Comparison of ENCODE assay signal across 26 cellular contexts in genomic region chr19:15104411-15104810, GRCh38. TPM values are rescaled to one million over a fixed set of nuclear protein-coding genes. Genes with fewer than 3 reads are reported as not detected.
DNase-seq lines count a peak whose midpoint lies in the region; ATAC-seq, FAIRE-seq and TF ChIP-seq lines count a peak whose summit lies in the region.
"Had no signal": no experiment of that assay in that cellular context is flagged by ENCODE, and none has a peak within 500 bp of the region (broad histone marks: within the 10 kb centered on the region; RNA-seq: fewer than 3 reads in every experiment).

No MANE protein-coding gene starts in this region.

- H3K36me3 ChIP-seq in HEK293 (ENCODE audit: control insufficient read depth in 2 of 2, insufficient read depth in 1 of 2, low read length in 2 of 2), result peaks cover 0 to 2% of the 10 kb centered on the region in 2 experiments; a peak in 1 of 3 replicates
- H3K36me3 ChIP-seq in osteoblast (ENCODE audit: insufficient read depth, low read length), result peaks cover 4% of the 10 kb centered on the region
- H3K36me3 ChIP-seq in GM23338 (ENCODE audit: insufficient read depth), result no peaks in the 10 kb centered on the region
- H3K36me3 ChIP-seq: BE2C, BLaER1 had no signal

- H3K27me3 Mint-ChIP-seq in nephron (ENCODE audit: low read depth), result peaks cover 10% of the 10 kb centered on the region
- H3K27me3 Mint-ChIP-seq in GM23338 (ENCODE audit: insufficient read depth, low read depth, poor library complexity), result peaks cover 7% of the 10 kb centered on the region

- H3K9me2 ChIP-seq in GM23338 (ENCODE audit: insufficient read depth), result 0 out of 2 replicates have a peak, but pooled peaks cover 4% of the 10 kb centered on the region

- H3K4me3 ChIP-seq in HEK293 (ENCODE audit: low read depth, low read length) (no peak overlapping the region), osteoblast (ENCODE audit: insufficient read depth, low read length) (no peak overlapping the region), GM23338 (no peak overlapping the region)
- H3K4me3 ChIP-seq: BLaER1, GM12878 had no signal

- peaks cover 11% of the 10 kb centered on the region for H4K20me1 ChIP-seq in osteoblast (ENCODE audit: insufficient read depth, low read length)
- H4K20me1 ChIP-seq in GM23338 (replicated peaks; ENCODE audit: insufficient read depth), result no peaks in the 10 kb centered on the region
- H4K20me1 ChIP-seq: BLaER1 had no signal

- H3K4me1 ChIP-seq in HEK293 (ENCODE audit: control insufficient read depth, insufficient read depth, low read length) (no peaks in the 10 kb centered on the region; the same call in 1 of the 2 replicates), osteoblast (ENCODE audit: insufficient read depth, low read length) (peaks cover 11% of the 10 kb centered on the region), GM23338 (ENCODE audit: insufficient read depth) (peaks cover 11% of the 10 kb centered on the region; the same call in 1 of the 2 replicates)
- H3K4me1 ChIP-seq: BE2C had no signal

- peaks cover 27% of the 10 kb centered on the region for H3K79me2 ChIP-seq in osteoblast (ENCODE audit: insufficient read depth, low read length)
- H3K79me2 ChIP-seq in GM23338 (replicated peaks; ENCODE audit: insufficient read depth), result peaks cover 9% of the 10 kb centered on the region

- H3F3A ChIP-seq in GM23338 (replicated peaks; ENCODE audit: low read depth), result no peaks in the 10 kb centered on the region

- H3K4me2 ChIP-seq in osteoblast (ENCODE audit: insufficient read depth, low read length), result no peak overlapping the region
- H3K4me2 ChIP-seq in GM23338, result no peak overlapping the region
- H3K4me2 ChIP-seq: BLaER1 had no signal

- H3K27me3 ChIP-seq in osteoblast (ENCODE audit: insufficient read depth, low read length) (no peaks in the 10 kb centered on the region), GM23338 (ENCODE audit: insufficient read depth) (no peaks in the 10 kb centered on the region)
- H3K27me3 ChIP-seq: BLaER1 had no signal

- H2AFZ ChIP-seq in osteoblast (ENCODE audit: low read length), result no peak overlapping the region
- H2AFZ ChIP-seq in GM23338, result no peak overlapping the region

- H3K27ac ChIP-seq in HEK293 (ENCODE audit: extremely low read depth, low read depth, low read length) (no peak overlapping the region), osteoblast (ENCODE audit: low read depth, low read length) (no peak overlapping the region), GM23338 (ENCODE audit: low read depth) (no peak overlapping the region)
- H3K27ac ChIP-seq: BLaER1 had no signal

- H3K27ac Mint-ChIP-seq in nephron (no peak overlapping the region), GM23338 (no peak overlapping the region)
- H3K27ac Mint-ChIP-seq: CD14-positive monocyte; CD4-positive, CD25-positive, alpha-beta regulatory T cell; CD8-positive, alpha-beta T cell had no signal

- no peak for ATAC-seq in GM23338
- ATAC-seq: CD8-positive, alpha-beta T cell; GM12878 had no signal

- no peak for TF ChIP-seq POLR2A in H54 (IDR thresholded peaks at IDR 0.05; ENCODE audit: low read depth, low read length)

- peak overlapping the region; percentile 62 to 77 (median 73) for H3K4me3 Mint-ChIP-seq in nephron
- no peak overlapping the region for H3K4me3 Mint-ChIP-seq in GM23338
- H3K4me3 Mint-ChIP-seq: CD14-positive monocyte; CD4-positive, CD25-positive, alpha-beta regulatory T cell; CD8-positive, alpha-beta T cell had no signal

- FAIRE-seq in H54 (lab: Jason Lieb, UNC), result no peak
- FAIRE-seq: A204.1, D721Med, G401.6, GM12878, GM12892, GM18507 had no signal

- POLR2A ChIA-PET in HEK293 (lab: Yijun Ruan, JAX), result no interaction called here

- H3K9me3 Mint-ChIP-seq in nephron (peaks cover 26% of the 10 kb centered on the region), GM23338 (peaks cover 11% of the 10 kb centered on the region)

- H3K9me3 ChIP-seq in HEK293 (ENCODE audit: control insufficient read depth, insufficient read depth, low read depth, low read length), result no peaks in the 10 kb centered on the region; the same call in 1 of the 2 replicates
- H3K9me3 ChIP-seq in osteoblast (ENCODE audit: low read depth, low read length), result peaks cover 8% of the 10 kb centered on the region

- H3K36me3 Mint-ChIP-seq in nephron (ENCODE audit: low read depth) (peaks cover 8% of the 10 kb centered on the region), GM23338 (ENCODE audit: low read depth) (0 out of 3 replicates have a peak, but pooled peaks cover 5% of the 10 kb centered on the region)
- H3K36me3 Mint-ChIP-seq: CD8-positive, alpha-beta T cell had no signal

- H3K4me1 Mint-ChIP-seq in nephron, result peaks cover 10% of the 10 kb centered on the region
- H3K4me1 Mint-ChIP-seq in GM23338, result peaks cover 12% of the 10 kb centered on the region

- CTCF ChIA-PET in HEK293 (lab: Yijun Ruan, JAX), result no interaction called here

- no peak for TF ChIP-seq CTCF in HEK293 (tag by site-specific recombination; IDR thresholded peaks at IDR 0.05)
- TF ChIP-seq CTCF in nephron (IDR thresholded peaks at IDR 0.05; ENCODE audit: unreplicated experiment in 3 of 3), result no peak
- no peak for TF ChIP-seq CTCF in osteoblast (IDR thresholded peaks at IDR 0.05; ENCODE audit: extremely low read depth, low read depth, low read length)
- no peak for TF ChIP-seq CTCF in GM23338 (conservative IDR thresholded peaks at IDR 0.05; ENCODE audit: low read depth in 2 of 2)

- DNase-seq in osteoblast (ENCODE audit: insufficient read length, low spot score, missing footprints) (peak; percentile 66), NCI-H82 treated with DMSO at 0.1 percent for 48 hours (lab: John Stamatoyannopoulos, UW; ENCODE audit: unreplicated experiment) (no peak), NCI-H1930 (lab: John Stamatoyannopoulos, UW) (no peak), H54 (ENCODE audit: insufficient read length, low spot score) (no peak), GM23338 (ENCODE audit: low spot score) (no peak)
- DNase-seq: 8988T; ACHN; BE2C; C1 segment of cervical spinal cord; Caco-2; Calu3; CD4-positive, CD25-positive, alpha-beta regulatory T cell; CD8-positive, alpha-beta T cell; DMS79 treated with DMSO at 0.1 percent for 48 hours had no signal

TF ChIP-seq in HEK293, 187 proteins besides CTCF, POLR2A, EP300 and RAD21:
- peak; percentile 62 for TF ChIP-seq ZNF623 (tag by site-specific recombination; IDR thresholded peaks at IDR 0.05)
- no peak for TF ChIP-seq ZNF266 (tag by site-specific recombination; IDR thresholded peaks at IDR 0.05; ENCODE audit: low read depth)
- no peak for TF ChIP-seq ZNF785 (tag by site-specific recombination; IDR thresholded peaks at IDR 0.05)

TF ChIP-seq in GM23338, 12 proteins besides CTCF, POLR2A, EP300 and RAD21 (continues in another document):
- TF ChIP-seq EZH2phosphoT487 (IDR thresholded peaks at IDR 0.05; ENCODE audit: unreplicated experiment) (no peak), JUNB (IDR thresholded peaks at IDR 0.05; ENCODE audit: unreplicated experiment) (no peak), ETS1 (IDR thresholded peaks at IDR 0.05) (no peak), POLR2AphosphoS5 (IDR thresholded peaks at IDR 0.05; ENCODE audit: low read depth) (no peak), CREB1 (CRISPR knock-in tag; IDR thresholded peaks at IDR 0.05; ENCODE audit: low read depth) (no peak), EZH2 (IDR thresholded peaks at IDR 0.05; ENCODE audit: low read depth, unreplicated experiment) (no peak), ZNF114 (CRISPR knock-in tag; IDR thresholded peaks at IDR 0.05) (no peak)

RNA-seq across cellular contexts. Expression of gene SYDE1, which starts 2.8 kb away (rescaled TPM):
- total RNA-seq in osteoblast, result 45.1 and 56.8 TPM in 2 replicates
- total RNA-seq in GM23338 (2014; rRNA removed; shearing (Covaris generic)), result 14.3 and 21.4 TPM in 2 replicates
- 3.4 and 4.1 TPM in 2 replicates for polyA plus RNA-seq in GM23338 (2016; fragmentation: Nextera tagmentation; extraction: Ambion mirVana)
- total RNA-seq: CD4-positive, CD25-positive, alpha-beta regulatory T cell; CD8-positive, alpha-beta T cell; GM12878 had no signal
- polyA plus RNA-seq: CD14-positive monocyte; CD4-positive, CD25-positive, alpha-beta regulatory T cell; GM12878 had no signal

RNA-seq across cellular contexts. Expression of gene OR1I1, which starts 22.4 kb away (rescaled TPM):
- not detected in 2 replicates for total RNA-seq in osteoblast
- total RNA-seq in GM23338 (2014; rRNA removed; shearing (Covaris generic)), result not detected in 2 replicates
- polyA plus RNA-seq in GM23338 (2016; fragmentation: Nextera tagmentation; extraction: Ambion mirVana), result not detected in 2 replicates
- total RNA-seq: A673; Caco-2; Calu3; CD4-positive, CD25-positive, alpha-beta regulatory T cell; CD8-positive, alpha-beta T cell; GM12878 had no signal
- polyA plus RNA-seq: AG04450; CD14-positive monocyte; CD4-positive, CD25-positive, alpha-beta regulatory T cell; GM12878 had no signal

RNA-seq across cellular contexts. Expression of gene CASP14, which starts 55.1 kb away (rescaled TPM):
- total RNA-seq in osteoblast, result not detected in 2 replicates
- total RNA-seq in GM23338 (2014; rRNA removed; shearing (Covaris generic)), result not detected in 2 replicates
- not detected in 2 replicates for polyA plus RNA-seq in GM23338 (2016; fragmentation: Nextera tagmentation; extraction: Ambion mirVana)
- total RNA-seq: A673; Caco-2; Calu3; CD4-positive, CD25-positive, alpha-beta regulatory T cell; CD8-positive, alpha-beta T cell had no signal
- polyA plus RNA-seq: AG04450; CD14-positive monocyte; CD4-positive, CD25-positive, alpha-beta regulatory T cell had no signal
